In the genomic region with DNA sequence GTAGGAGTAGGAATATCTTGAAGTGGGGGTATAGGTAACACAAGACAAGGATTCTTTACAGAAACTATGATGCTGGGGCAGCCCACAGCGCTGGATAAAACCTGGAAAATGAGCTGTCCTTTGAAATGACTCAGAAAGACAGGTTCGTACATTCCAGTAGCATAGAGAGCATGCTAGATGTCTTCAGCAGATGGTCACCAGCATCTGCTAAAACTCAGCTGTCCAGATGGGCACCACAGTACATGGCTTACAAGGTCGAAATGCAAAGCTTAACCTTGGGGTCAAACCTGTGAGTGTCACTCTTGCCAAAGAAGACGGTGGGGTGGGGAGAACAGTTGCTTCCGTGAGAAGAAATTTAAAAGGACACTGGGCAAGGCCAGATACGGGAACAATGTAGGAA, we compare ENCODE assay signal across 16 cellular contexts. TPM values are rescaled to one million over a fixed set of nuclear protein-coding genes. Genes with fewer than 3 reads are reported as not detected.
DNase-seq lines count a peak whose midpoint lies in the region; ATAC-seq and TF ChIP-seq lines count a peak whose summit lies in the region.
"Had no signal": no experiment of that assay in that cellular context is flagged by ENCODE, and none has a peak within 500 bp of the region (broad histone marks: within the 10 kb centered on the region; RNA-seq: fewer than 3 reads in every experiment).

No MANE protein-coding gene starts in this region.

- TF ChIP-seq CTCF in chondrocyte (IDR thresholded peaks at IDR 0.05) (no peak), neural progenitor cell (IDR thresholded peaks at IDR 0.05) (no peak), gastrocnemius medialis (IDR thresholded peaks at IDR 0.05 in 4 of 5, conservative IDR thresholded peaks at IDR 0.05 in 1 of 5) (no peak)

- peak overlapping the region; percentile 17 for H3K4me2 ChIP-seq in neural progenitor cell

- H4K20me1 ChIP-seq in neural progenitor cell (ENCODE audit: low read depth): no peaks in the 10 kb centered on the region

- ATAC-seq in GM19467 (IDR thresholded peaks at IDR 0.05; ENCODE audit: unreplicated experiment): no peak
- no peak for ATAC-seq in gastrocnemius medialis

- H3K27ac ChIP-seq in neural progenitor cell: no peak overlapping the region
- H3K27ac ChIP-seq in gastrocnemius medialis: no peak overlapping the region

- H3K4me1 Mint-ChIP-seq in chondrocyte (ENCODE audit: low read depth) (peaks cover 10% of the 10 kb centered on the region), neural progenitor cell (peaks cover 11% of the 10 kb centered on the region)
- H3K4me1 Mint-ChIP-seq: CD4-positive, CD25-positive, alpha-beta regulatory T cell had no signal

- intact Hi-C loops in gastrocnemius medialis (cut with DNase I; ENCODE audit: low total_unique reads): no loop called here

- no peak for TF ChIP-seq POLR2A in gastrocnemius medialis (IDR thresholded peaks at IDR 0.05)

- H3K9me3 Mint-ChIP-seq in chondrocyte (ENCODE audit: low read depth) (peaks cover 3% of the 10 kb centered on the region), neural progenitor cell (peaks cover 14% of the 10 kb centered on the region)

- no peak overlapping the region for H3K9ac ChIP-seq in neural progenitor cell

- H3K4me3 Mint-ChIP-seq in chondrocyte (ENCODE audit: unreplicated experiment): no peak overlapping the region
- H3K4me3 Mint-ChIP-seq in neural progenitor cell: no peak overlapping the region
- H3K4me3 Mint-ChIP-seq: CD4-positive, CD25-positive, alpha-beta regulatory T cell; H9 had no signal

- H3K4me3 ChIP-seq in neural progenitor cell: no peak overlapping the region
- no peak overlapping the region for H3K4me3 ChIP-seq in gastrocnemius medialis

- H3K27ac Mint-ChIP-seq in chondrocyte (ENCODE audit: unreplicated experiment): peak overlapping the region; percentile 65
- peak overlapping the region; percentile 9 for H3K27ac Mint-ChIP-seq in neural progenitor cell
- H3K27ac Mint-ChIP-seq: CD4-positive, CD25-positive, alpha-beta regulatory T cell had no signal

- H3F3A ChIP-seq in neural progenitor cell (ENCODE audit: low read depth): peaks cover 9% of the 10 kb centered on the region

- H3K4me1 ChIP-seq in neural progenitor cell: peaks cover 16% of the 10 kb centered on the region
- no peaks in the 10 kb centered on the region for H3K4me1 ChIP-seq in gastrocnemius medialis

- H3K27me3 ChIP-seq in neural progenitor cell (no peaks in the 10 kb centered on the region), gastrocnemius medialis (no peaks in the 10 kb centered on the region)

- H3K36me3 Mint-ChIP-seq in chondrocyte (ENCODE audit: low read depth) (peaks cover under 1% of the 10 kb centered on the region), neural progenitor cell (peaks cover 5% of the 10 kb centered on the region)
- H3K36me3 Mint-ChIP-seq: CD4-positive, CD25-positive, alpha-beta regulatory T cell had no signal

- DNase-seq in DMS 273 treated with DMSO at 0.1 percent for 48 hours (lab: John Stamatoyannopoulos, UW) (peak; percentile 87), NCI-H524 (lab: John Stamatoyannopoulos, UW) (peak; percentile 90 to 92), chondrocyte (ENCODE audit: low spot score) (no peak), neural progenitor cell (ENCODE audit: low spot score) (no peak), gastrocnemius medialis (no peak), activated gamma-delta T cell (lab: John Stamatoyannopoulos, UW) (no peak)
- DNase-seq: ACHN; CD4-positive, CD25-positive, alpha-beta regulatory T cell; DMS79 treated with DMSO at 0.1 percent for 48 hours; GDM1; H9; Kasumi-1; NCI-H1417; NCI-H2081 treated with DMSO at 0.1 percent for 48 hours; SHP77 had no signal

- H3K27me3 Mint-ChIP-seq in chondrocyte (ENCODE audit: low read depth): no peaks in the 10 kb centered on the region
- H3K27me3 Mint-ChIP-seq in neural progenitor cell (ENCODE audit: insufficient read depth, low read depth): peaks cover 4% of the 10 kb centered on the region

- in situ Hi-C loops in gastrocnemius medialis (cut with MboI; ENCODE audit: low sequenced_read_pairs in 4 of 4): no loop called here

- H2AFZ ChIP-seq in neural progenitor cell (replicated peaks): no peak overlapping the region

- no peaks in the 10 kb centered on the region for H3K79me2 ChIP-seq in neural progenitor cell (ENCODE audit: low read depth)

- H3K9me3 ChIP-seq in neural progenitor cell (ENCODE audit: low read depth): no peaks in the 10 kb centered on the region
- no peaks in the 10 kb centered on the region for H3K9me3 ChIP-seq in gastrocnemius medialis

- no peaks in the 10 kb centered on the region for H3K36me3 ChIP-seq in neural progenitor cell
- no peaks in the 10 kb centered on the region for H3K36me3 ChIP-seq in gastrocnemius medialis

RNA-seq across cellular contexts. Expression of a gene that starts 41.3 kb away (rescaled TPM):
- total RNA-seq in chondrocyte (5.3 to 6.3 TPM (median 6.0 TPM) in 3 replicates), neural progenitor cell (ENCODE audit: low replicate concordance) (15.7 and 19.0 TPM in 2 replicates), gastrocnemius medialis (1 to 10 TPM; 2.4 to 9.4 (median 5.2) TPM)

RNA-seq across cellular contexts. Expression of a gene that starts 47.9 kb away (rescaled TPM):
- total RNA-seq in chondrocyte (not detected in 3 replicates), neural progenitor cell (ENCODE audit: low replicate concordance) (0.11 and 0.22 TPM in 2 replicates), gastrocnemius medialis (not detected)
- total RNA-seq: CD4-positive, CD25-positive, alpha-beta regulatory T cell had no signal

Comparison
In these comparisons a context has a peak if more than half of its experiments do, and no peak if none do; other contexts are left out.
1. DNase-seq: peak in DMS 273 treated with DMSO at 0.1 percent for 48 hours (single experiment) and NCI-H524 (2 of 2); none in chondrocyte (single experiment), neural progenitor cell (single experiment), gastrocnemius medialis (0 of 2) and activated gamma-delta T cell (single experiment).